ENCODE assay signal across 1 cellular context in genomic region chr20:2659547-2659946, GRCh38.
TF ChIP-seq lines count a peak whose summit lies in the region.

No MANE protein-coding gene starts in this region.

TF ChIP-seq in GM23338, 12 proteins besides CTCF, POLR2A, EP300 and RAD21:
- no peak for TF ChIP-seq ZNF462 (CRISPR knock-in tag; IDR thresholded peaks at IDR 0.05)
- no peak for TF ChIP-seq JUNB (IDR thresholded peaks at IDR 0.05; ENCODE audit: unreplicated experiment)
- no peak for TF ChIP-seq NANOG (IDR thresholded peaks at IDR 0.05; ENCODE audit: borderline replicate concordance)
- no peak for TF ChIP-seq ETS1 (IDR thresholded peaks at IDR 0.05)
- no peak for TF ChIP-seq ZNF331 (CRISPR knock-in tag; IDR thresholded peaks at IDR 0.05; ENCODE audit: low read depth)
- TF ChIP-seq ZNF114 (CRISPR knock-in tag; IDR thresholded peaks at IDR 0.05): no peak
- TF ChIP-seq, protein P1, sequence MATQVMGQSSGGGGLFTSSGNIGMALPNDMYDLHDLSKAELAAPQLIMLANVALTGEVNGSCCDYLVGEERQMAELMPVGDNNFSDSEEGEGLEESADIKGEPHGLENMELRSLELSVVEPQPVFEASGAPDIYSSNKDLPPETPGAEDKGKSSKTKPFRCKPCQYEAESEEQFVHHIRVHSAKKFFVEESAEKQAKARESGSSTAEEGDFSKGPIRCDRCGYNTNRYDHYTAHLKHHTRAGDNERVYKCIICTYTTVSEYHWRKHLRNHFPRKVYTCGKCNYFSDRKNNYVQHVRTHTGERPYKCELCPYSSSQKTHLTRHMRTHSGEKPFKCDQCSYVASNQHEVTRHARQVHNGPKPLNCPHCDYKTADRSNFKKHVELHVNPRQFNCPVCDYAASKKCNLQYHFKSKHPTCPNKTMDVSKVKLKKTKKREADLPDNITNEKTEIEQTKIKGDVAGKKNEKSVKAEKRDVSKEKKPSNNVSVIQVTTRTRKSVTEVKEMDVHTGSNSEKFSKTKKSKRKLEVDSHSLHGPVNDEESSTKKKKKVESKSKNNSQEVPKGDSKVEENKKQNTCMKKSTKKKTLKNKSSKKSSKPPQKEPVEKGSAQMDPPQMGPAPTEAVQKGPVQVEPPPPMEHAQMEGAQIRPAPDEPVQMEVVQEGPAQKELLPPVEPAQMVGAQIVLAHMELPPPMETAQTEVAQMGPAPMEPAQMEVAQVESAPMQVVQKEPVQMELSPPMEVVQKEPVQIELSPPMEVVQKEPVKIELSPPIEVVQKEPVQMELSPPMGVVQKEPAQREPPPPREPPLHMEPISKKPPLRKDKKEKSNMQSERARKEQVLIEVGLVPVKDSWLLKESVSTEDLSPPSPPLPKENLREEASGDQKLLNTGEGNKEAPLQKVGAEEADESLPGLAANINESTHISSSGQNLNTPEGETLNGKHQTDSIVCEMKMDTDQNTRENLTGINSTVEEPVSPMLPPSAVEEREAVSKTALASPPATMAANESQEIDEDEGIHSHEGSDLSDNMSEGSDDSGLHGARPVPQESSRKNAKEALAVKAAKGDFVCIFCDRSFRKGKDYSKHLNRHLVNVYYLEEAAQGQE (IDR thresholded peaks at IDR 0.05; ENCODE audit: unreplicated experiment): no peak
- no peak for TF ChIP-seq STAT1 (IDR thresholded peaks at IDR 0.05; ENCODE audit: unreplicated experiment)
- TF ChIP-seq EZH2phosphoT487 (IDR thresholded peaks at IDR 0.05; ENCODE audit: unreplicated experiment): no peak
- no peak for TF ChIP-seq EZH2 (IDR thresholded peaks at IDR 0.05; ENCODE audit: low read depth, unreplicated experiment)
- no peak for TF ChIP-seq POLR2AphosphoS5 (IDR thresholded peaks at IDR 0.05; ENCODE audit: low read depth)
- no peak for TF ChIP-seq CREB1 (CRISPR knock-in tag; IDR thresholded peaks at IDR 0.05; ENCODE audit: low read depth)
